Comparison of ENCODE assay signal across 25 cellular contexts in genomic region chr18:48845174-48845573, GRCh38.
DNase-seq lines count a peak whose midpoint lies in the region; ATAC-seq, FAIRE-seq and TF ChIP-seq lines count a peak whose summit lies in the region.
"Had no signal": no experiment of that assay in that cellular context is flagged by ENCODE, and none has a peak within 500 bp of the region (broad histone marks: within the 10 kb centered on the region; RNA-seq: fewer than 3 reads in every experiment).

No MANE protein-coding gene starts in this region.

- H3K9ac ChIP-seq in BLaER1 treated with 17β-estradiol and CSF1 and Interleukin-3, amounts not matched to agents 10 nM and 100 nM = no peak overlapping the region
- H3K9ac ChIP-seq: SK-N-SH had no signal

- H3K4me3 ChIP-seq in BLaER1 treated with 17β-estradiol and CSF1 and Interleukin-3, amounts not matched to agents 10 nM and 100 nM = no peak overlapping the region
- H3K4me3 ChIP-seq: adrenal gland, pancreas, right atrium auricular region, thyroid gland had no signal

- H3K27me3 ChIP-seq in BLaER1 treated with 17β-estradiol and CSF1 and Interleukin-3, amounts not matched to agents 10 nM and 100 nM = no peaks in the 10 kb centered on the region
- H3K27me3 ChIP-seq: adrenal gland, pancreas, right atrium auricular region, thyroid gland had no signal

- POLR2A ChIA-PET in T-cell (lab: Charles Lee) = interaction anchor here in 1 of 2 donors (0.6 kb wide), 1 partner anchor 72 kb away, joined by 6 read pairs; no protein-coding TSS in a partner anchor

- H3K36me3 Mint-ChIP-seq in T-cell = peaks cover 2% of the 10 kb centered on the region
- H3K36me3 Mint-ChIP-seq in glutamatergic neuron (ENCODE audit: unreplicated experiment) = peaks cover 23% of the 10 kb centered on the region
- peaks cover 10% of the 10 kb centered on the region for H3K36me3 Mint-ChIP-seq in natural killer cell treated with Interleukin-12 subunit alpha and Interleukin-12 subunit beta and Interleukin-15 and Interleukin-18, amount 100 ng/mL, for 72 hours

- DNase-seq in T-cell = no peak
- DNase-seq in glutamatergic neuron = peak; percentile 5
- no peak for DNase-seq in natural killer cell treated with Interleukin-12 subunit alpha and Interleukin-12 subunit beta and Interleukin-15 and Interleukin-18, amount 100 ng/mL, for 72 hours (ENCODE audit: low spot score)
- no peak for DNase-seq in caudate nucleus (lab: John Stamatoyannopoulos, UW)
- no peak for DNase-seq in LoVo (ENCODE audit: low spot score)
- no peak for DNase-seq in HTR-8/SVneo (ENCODE audit: insufficient read length, low spot score)
- DNase-seq: cortex of kidney, EL, kidney, MM.1S, naive B cell, NCI-H1417 treated with DMSO at 0.1 percent for 48 hours, NCI-H2107, NCI-H446 treated with DMSO at 0.1 percent for 48 hours, SK-N-SH, thyroid gland had no signal

- H3K4me1 Mint-ChIP-seq in T-cell (peaks cover 54 to 65% (median 55%) of the 10 kb centered on the region in 3 donors), glutamatergic neuron (ENCODE audit: low read depth, unreplicated experiment) (peaks cover 15% of the 10 kb centered on the region)
- H3K4me1 Mint-ChIP-seq in natural killer cell treated with Interleukin-12 subunit alpha and Interleukin-12 subunit beta and Interleukin-15 and Interleukin-18, amount 100 ng/mL, for 72 hours (ENCODE audit: low read depth in 2 of 2) = peaks cover 54 to 60% of the 10 kb centered on the region in 2 donors

- no peaks in the 10 kb centered on the region for H4K20me1 ChIP-seq in BLaER1 treated with 17β-estradiol and CSF1 and Interleukin-3, amounts not matched to agents 10 nM and 100 nM

- H3K27me3 Mint-ChIP-seq in T-cell (no peaks in the 10 kb centered on the region), glutamatergic neuron (ENCODE audit: unreplicated experiment) (peaks cover 8% of the 10 kb centered on the region)
- no peaks in the 10 kb centered on the region for H3K27me3 Mint-ChIP-seq in natural killer cell treated with Interleukin-12 subunit alpha and Interleukin-12 subunit beta and Interleukin-15 and Interleukin-18, amount 100 ng/mL, for 72 hours
- H3K27me3 Mint-ChIP-seq: stimulated activated naive CD8-positive, alpha-beta T cell treated with anti-CD3 and anti-CD28 coated beads, Interleukin-15, Interleukin-2, amounts not matched to agents 100 ng/mL and 50 ng/mL, for 24 hours had no signal

- H3K9me3 Mint-ChIP-seq in T-cell (peaks cover 0 to 15% (median 0%) of the 10 kb centered on the region in 3 donors), glutamatergic neuron (ENCODE audit: unreplicated experiment) (peaks cover 14% of the 10 kb centered on the region)
- peaks cover 15% of the 10 kb centered on the region for H3K9me3 Mint-ChIP-seq in natural killer cell treated with Interleukin-12 subunit alpha and Interleukin-12 subunit beta and Interleukin-15 and Interleukin-18, amount 100 ng/mL, for 72 hours

- H3K36me3 ChIP-seq in BLaER1 treated with 17β-estradiol and CSF1 and Interleukin-3, amounts not matched to agents 10 nM and 100 nM = no peaks in the 10 kb centered on the region
- H3K36me3 ChIP-seq: adrenal gland, pancreas, right atrium auricular region, thyroid gland had no signal

- H3K27ac ChIP-seq in BLaER1 treated with 17β-estradiol and CSF1 and Interleukin-3, amounts not matched to agents 10 nM and 100 nM = no peak overlapping the region
- no peak overlapping the region for H3K27ac ChIP-seq in caudate nucleus (ENCODE audit: low read depth, low read length)
- H3K27ac ChIP-seq: C4-2B, pancreas, right atrium auricular region, thyroid gland had no signal

- H3K27ac Mint-ChIP-seq in T-cell (peak overlapping the region; percentile 12 to 68), glutamatergic neuron (ENCODE audit: unreplicated experiment) (peak overlapping the region; percentile 18)
- H3K27ac Mint-ChIP-seq in natural killer cell treated with Interleukin-12 subunit alpha and Interleukin-12 subunit beta and Interleukin-15 and Interleukin-18, amount 100 ng/mL, for 72 hours = peak overlapping the region; percentile 20 to 25

- H3K4me3 Mint-ChIP-seq in T-cell (peak overlapping the region in 1 of 3 donors; percentile 22), glutamatergic neuron (ENCODE audit: unreplicated experiment) (no peak overlapping the region)
- peak overlapping the region; percentile 8 for H3K4me3 Mint-ChIP-seq in natural killer cell treated with Interleukin-12 subunit alpha and Interleukin-12 subunit beta and Interleukin-15 and Interleukin-18, amount 100 ng/mL, for 72 hours
- H3K4me3 Mint-ChIP-seq: stimulated activated naive CD8-positive, alpha-beta T cell treated with anti-CD3 and anti-CD28 coated beads, Interleukin-15, Interleukin-2, amounts not matched to agents 100 ng/mL and 50 ng/mL, for 24 hours had no signal

- peak overlapping the region; percentile 43 to 100 (median 88) for H3K4me2 ChIP-seq in BLaER1 treated with 17β-estradiol and CSF1 and Interleukin-3, amounts not matched to agents 10 nM and 100 nM
- H3K4me2 ChIP-seq: SK-N-SH had no signal

- CTCF ChIA-PET in T-cell (lab: Charles Lee) = no interaction called here

- TF ChIP-seq CTCF in glutamatergic neuron (IDR thresholded peaks at IDR 0.05; ENCODE audit: partially characterized antibody, unreplicated experiment) = no peak

- H3K4me1 ChIP-seq in BLaER1 treated with 17β-estradiol and CSF1 and Interleukin-3, amounts not matched to agents 10 nM and 100 nM = peaks cover 59 to 81% (median 78%) of the 10 kb centered on the region in 10 experiments

- H3K9me3 ChIP-seq in BLaER1 treated with 17β-estradiol and CSF1 and Interleukin-3, amounts not matched to agents 10 nM and 100 nM (replicated peaks in 1 of 11) = peaks cover 0 to 4% (median 0%) of the 10 kb centered on the region in 11 experiments; a peak in 1 of 22 replicates
- H3K9me3 ChIP-seq: adrenal gland, pancreas, right atrium auricular region, SK-N-SH, thyroid gland had no signal

- no peak for ATAC-seq in T-cell (replicated peaks in 1 of 4)
- no peak for ATAC-seq in natural killer cell treated with Interleukin-12 subunit alpha and Interleukin-12 subunit beta and Interleukin-15 and Interleukin-18, amount 100 ng/mL, for 72 hours
- no peak for ATAC-seq in GM21390 (IDR thresholded peaks at IDR 0.05; ENCODE audit: unreplicated experiment)
- ATAC-seq: pancreas had no signal

- FAIRE-seq in HTR-8/SVneo (lab: Jason Lieb, UNC) = no peak
- FAIRE-seq: D721Med, GM19239, kidney, pancreas had no signal
